Comparison of ENCODE assay signal across 8 cellular contexts in the genomic region with DNA sequence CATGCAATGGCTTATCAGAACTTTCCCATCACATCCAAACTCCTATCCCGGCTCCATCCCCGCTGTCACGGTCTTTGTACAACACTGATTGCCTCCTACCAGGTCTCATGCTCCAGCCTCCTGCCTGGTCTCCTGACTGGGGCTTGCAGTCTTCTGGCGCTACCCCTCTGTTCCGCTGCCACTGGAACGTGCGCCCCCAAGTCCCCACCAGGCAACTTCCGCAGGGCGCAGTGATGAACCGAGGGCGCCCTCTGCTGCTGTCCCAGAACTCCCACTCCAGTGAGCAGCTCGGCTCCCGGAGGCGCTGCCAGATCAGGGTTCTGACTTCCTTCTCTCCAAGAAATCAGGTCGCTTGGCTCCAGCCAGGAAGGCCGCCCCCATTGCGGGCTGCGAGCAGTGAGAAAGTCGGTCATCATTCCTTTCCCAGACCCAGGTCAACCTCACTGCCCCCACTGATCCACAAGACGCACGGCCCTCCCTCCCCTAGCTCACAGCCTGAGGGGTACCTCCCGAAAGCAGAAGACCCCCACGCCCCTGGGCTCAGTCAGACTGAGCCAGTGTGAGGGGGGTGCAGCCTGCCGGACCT. TPM values are rescaled to one million over a fixed set of nuclear protein-coding genes. Genes with fewer than 3 reads are reported as not detected.
DNase-seq lines count a peak whose midpoint lies in the region; ATAC-seq, FAIRE-seq and TF ChIP-seq lines count a peak whose summit lies in the region.

No MANE protein-coding gene starts in this region.

- H3K4me3 Mint-ChIP-seq in CD8-positive, alpha-beta memory T cell, result no peak overlapping the region

- no peaks in the 10 kb centered on the region for H3K4me1 Mint-ChIP-seq in CD8-positive, alpha-beta memory T cell

- peak; percentile 75 for FAIRE-seq in HTR-8/SVneo (lab: Jason Lieb, UNC)

- H3K27ac ChIP-seq in CD8-positive, alpha-beta memory T cell (ENCODE audit: low read depth, low read length), result no peak overlapping the region

- H3K9me3 ChIP-seq in CD8-positive, alpha-beta memory T cell (ENCODE audit: low read length), result no peaks in the 10 kb centered on the region

- CTCF ChIA-PET in CD8-positive, alpha-beta memory T cell (lab: Charles Lee), result interaction anchor here (0.6 to 2.2 kb wide), 6 partner anchors 21 to 165 kb away, joined by 3 to 7 read pairs (median 4); no protein-coding TSS in a partner anchor

- H3K36me3 Mint-ChIP-seq in CD8-positive, alpha-beta memory T cell, result no peaks in the 10 kb centered on the region

- H3K27me3 ChIP-seq in CD8-positive, alpha-beta memory T cell (ENCODE audit: insufficient read depth, low read length, poor library complexity, severe bottlenecking), result no peaks in the 10 kb centered on the region

- no peak overlapping the region for H3K4me3 ChIP-seq in CD8-positive, alpha-beta memory T cell (ENCODE audit: low read length)
- H3K4me3 ChIP-seq in choroid plexus epithelial cell (ENCODE audit: low read depth, low read length), result peak overlapping the region; percentile 45

- H3K36me3 ChIP-seq in CD8-positive, alpha-beta memory T cell (ENCODE audit: insufficient read depth, low read length), result no peaks in the 10 kb centered on the region

- peak; percentile 17 to 51 (median 24) for DNase-seq in CD8-positive, alpha-beta memory T cell
- peak; percentile 86 for DNase-seq in HTR-8/SVneo (ENCODE audit: insufficient read length, low spot score)
- peak; percentile 73 for DNase-seq in choroid plexus epithelial cell (ENCODE audit: low read depth)
- peak; percentile 66 for DNase-seq in kidney tubule cell (ENCODE audit: low spot score)
- peak; percentile 33 to 36 for DNase-seq in stimulated activated CD4-positive, alpha-beta T cell treated with anti-CD3 and anti-CD28 coated beads, Interleukin-4, amount 100 ng/mL, for 48 hours (ENCODE audit: low read depth in 2 of 2)

- no peak overlapping the region for H3K27ac Mint-ChIP-seq in CD8-positive, alpha-beta memory T cell

- TF ChIP-seq CTCF in choroid plexus epithelial cell (conservative IDR thresholded peaks at IDR 0.05; ENCODE audit: low read depth, low read length), result peak; percentile 90

- no peaks in the 10 kb centered on the region for H3K4me1 ChIP-seq in CD8-positive, alpha-beta memory T cell (ENCODE audit: insufficient read depth, low read length)

- POLR2A ChIA-PET in CD8-positive, alpha-beta memory T cell (lab: Charles Lee), result no interaction called here

- ATAC-seq in SK-N-SH treated with all-trans-retinoic acid at 6 μM for 48 hours (peak; percentile 99), GM18861 (IDR thresholded peaks at IDR 0.05; ENCODE audit: unreplicated experiment) (no peak), HG03025 (IDR thresholded peaks at IDR 0.05; ENCODE audit: low FRiP score, unreplicated experiment) (no peak)

- no peaks in the 10 kb centered on the region for H3K9me3 Mint-ChIP-seq in CD8-positive, alpha-beta memory T cell

- H3K27me3 Mint-ChIP-seq in CD8-positive, alpha-beta memory T cell, result peaks cover 32 to 59% of the 10 kb centered on the region in 2 donors

TF ChIP-seq in SK-N-SH treated with all-trans-retinoic acid at 6 μM for 48 hours, 23 proteins besides CTCF, POLR2A, EP300 and RAD21:
- TF ChIP-seq, protein P1, sequence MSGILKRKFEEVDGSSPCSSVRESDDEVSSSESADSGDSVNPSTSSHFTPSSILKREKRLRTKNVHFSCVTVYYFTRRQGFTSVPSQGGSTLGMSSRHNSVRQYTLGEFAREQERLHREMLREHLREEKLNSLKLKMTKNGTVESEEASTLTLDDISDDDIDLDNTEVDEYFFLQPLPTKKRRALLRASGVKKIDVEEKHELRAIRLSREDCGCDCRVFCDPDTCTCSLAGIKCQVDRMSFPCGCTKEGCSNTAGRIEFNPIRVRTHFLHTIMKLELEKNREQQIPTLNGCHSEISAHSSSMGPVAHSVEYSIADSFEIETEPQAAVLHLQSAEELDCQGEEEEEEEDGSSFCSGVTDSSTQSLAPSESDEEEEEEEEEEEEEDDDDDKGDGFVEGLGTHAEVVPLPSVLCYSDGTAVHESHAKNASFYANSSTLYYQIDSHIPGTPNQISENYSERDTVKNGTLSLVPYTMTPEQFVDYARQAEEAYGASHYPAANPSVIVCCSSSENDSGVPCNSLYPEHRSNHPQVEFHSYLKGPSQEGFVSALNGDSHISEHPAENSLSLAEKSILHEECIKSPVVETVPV (CRISPR knock-in tag; IDR thresholded peaks at IDR 0.05), result no peak
- TF ChIP-seq ZNF70 (CRISPR knock-in tag; IDR thresholded peaks at IDR 0.05) (no peak), PPARA (CRISPR knock-in tag; IDR thresholded peaks at IDR 0.05; ENCODE audit: borderline replicate concordance) (no peak), SNAI2 (CRISPR knock-in tag; IDR thresholded peaks at IDR 0.05) (no peak), RARB (CRISPR knock-in tag; IDR thresholded peaks at IDR 0.05) (no peak), ZNF565 (CRISPR knock-in tag; conservative IDR thresholded peaks at IDR 0.05; ENCODE audit: low read depth) (no peak), BACH2 (CRISPR knock-in tag; IDR thresholded peaks at IDR 0.05; ENCODE audit: borderline replicate concordance) (no peak)

RNA-seq across cellular contexts. Expression of a gene that starts 43.9 kb away (rescaled TPM):
- 1 to 10 TPM; 2.7 to 4.3 TPM for total RNA-seq in CD8-positive, alpha-beta memory T cell
- 10.4 TPM for polyA plus RNA-seq in CD8-positive, alpha-beta memory T cell

RNA-seq across cellular contexts. Expression of a gene that starts 45.7 kb away (rescaled TPM):
- not detected for total RNA-seq in CD8-positive, alpha-beta memory T cell
- not detected for polyA plus RNA-seq in CD8-positive, alpha-beta memory T cell

RNA-seq across cellular contexts. Expression of a gene that starts 57.4 kb away (rescaled TPM):
- total RNA-seq in CD8-positive, alpha-beta memory T cell, result 10 to 100 TPM; 41.2 to 42.8 TPM
- polyA plus RNA-seq in CD8-positive, alpha-beta memory T cell, result 21.5 TPM

Comparison
In these comparisons a context has a peak if more than half of its experiments do, and no peak if none do; other contexts are left out.
1. DNase-seq: peak in every context shown above with its lines; median percentile 86 in HTR-8/SVneo; 73 in choroid plexus epithelial cell; 66 in kidney tubule cell; 34 in stimulated activated CD4-positive, alpha-beta T cell treated with anti-CD3 and anti-CD28 coated beads, Interleukin-4, amount 100 ng/mL, for 48 hours; 24 in CD8-positive, alpha-beta memory T cell.